Comparison of ENCODE assay signal across 26 cellular contexts in genomic region chr6:15792842-15793241, GRCh38.
"Had no signal": no experiment of that assay in that cellular context is flagged by ENCODE, and none has a peak within 500 bp of the region (broad histone marks: within the 10 kb centered on the region; RNA-seq: fewer than 3 reads in every experiment).

No MANE protein-coding gene starts in this region.

- H3K4me3 ChIP-seq: ascending aorta, breast epithelium, colonic mucosa, dorsolateral prefrontal cortex, stomach, suprapubic skin, tibial nerve had no signal

- H3K9me3 Mint-ChIP-seq: activated naive CD4-positive, alpha-beta T cell treated with anti-CD3 and anti-CD28 coated beads, Interleukin-2, amount 50 U/mL, for 24 hours had no signal

- H3K27ac ChIP-seq: ascending aorta, breast epithelium, colonic mucosa, dorsolateral prefrontal cortex, stomach, suprapubic skin, tibial nerve had no signal

- H3K9me3 ChIP-seq: ascending aorta, breast epithelium, colonic mucosa, suprapubic skin had no signal

- DNase-seq: activated CD4-positive, alpha-beta T cell treated with anti-CD3 and anti-CD28 coated beads, Interleukin-2, amount 10 ng/mL, durations not matched to agents 7 days and 5 days; activated CD8-positive, alpha-beta memory T cell treated with anti-CD3 and anti-CD28 coated beads, Interleukin-2, amount 10 ng/mL, durations not matched to agents 7 days and 5 days; activated CD8-positive, alpha-beta T cell treated with anti-CD3 and anti-CD28 coated beads for 36 hours; activated gamma-delta T cell treated with Interleukin-2 at 50 U/mL for 16 hours; activated T-cell treated with anti-CD3 and anti-CD28 coated beads for 4 hours; colonic mucosa; dorsolateral prefrontal cortex; effector memory CD8-positive, alpha-beta T cell; hypothalamus; left cardiac atrium; nephron progenitor cell; occipital lobe; posterior cingulate gyrus; stimulated activated CD4-positive, alpha-beta T cell treated with anti-CD3 and anti-CD28 coated beads, Interleukin-1b, Interleukin-23, amount 100 ng/mL, for 48 hours; stomach; T-helper 2 cell had no signal

- H3K27me3 ChIP-seq: ascending aorta, breast epithelium, colonic mucosa, dorsolateral prefrontal cortex, stomach, suprapubic skin, tibial nerve had no signal

- H3K4me1 ChIP-seq: breast epithelium, colonic mucosa had no signal

- H3K4me1 Mint-ChIP-seq: activated CD4-positive, alpha-beta T cell treated with anti-CD3 and anti-CD28 coated beads, Interleukin-2, amount 10 ng/mL, durations not matched to agents 7 days and 5 days; activated CD8-positive, alpha-beta memory T cell treated with anti-CD3 and anti-CD28 coated beads, Interleukin-2, amount 10 ng/mL, durations not matched to agents 7 days and 5 days; activated naive CD4-positive, alpha-beta T cell treated with anti-CD3 and anti-CD28 coated beads, Interleukin-2, amount 50 U/mL, for 24 hours; central memory CD8-positive, alpha-beta T cell had no signal

- H3K27me3 Mint-ChIP-seq: activated CD4-positive, alpha-beta T cell treated with anti-CD3 and anti-CD28 coated beads, Interleukin-2, amount 10 ng/mL, durations not matched to agents 7 days and 5 days; activated CD8-positive, alpha-beta memory T cell treated with anti-CD3 and anti-CD28 coated beads, Interleukin-2, amount 10 ng/mL, durations not matched to agents 7 days and 5 days; activated CD8-positive, alpha-beta T cell treated with anti-CD3 and anti-CD28 coated beads for 36 hours; activated naive CD4-positive, alpha-beta T cell treated with anti-CD3 and anti-CD28 coated beads, Interleukin-2, amount 50 U/mL, for 24 hours; central memory CD8-positive, alpha-beta T cell; stimulated activated memory B cell treated with anti-CD40 and anti-IgM and Interleukin-4, amounts not matched to agents 10 μg/mL and 1 μg/mL and 100 μg/mL, for 72 hours had no signal

- H3K36me3 ChIP-seq: ascending aorta, breast epithelium, colonic mucosa, stomach, suprapubic skin, tibial nerve had no signal

- H3K27ac Mint-ChIP-seq: activated CD4-positive, alpha-beta T cell treated with anti-CD3 and anti-CD28 coated beads, Interleukin-2, amount 10 ng/mL, durations not matched to agents 7 days and 5 days; activated CD8-positive, alpha-beta memory T cell treated with anti-CD3 and anti-CD28 coated beads, Interleukin-2, amount 10 ng/mL, durations not matched to agents 7 days and 5 days; activated CD8-positive, alpha-beta T cell treated with anti-CD3 and anti-CD28 coated beads for 36 hours; activated naive CD4-positive, alpha-beta T cell treated with anti-CD3 and anti-CD28 coated beads, Interleukin-2, amount 50 U/mL, for 24 hours; activated T-helper 1 cell treated with anti-CD3 and anti-CD28 coated beads, Interleukin-12 subunit alpha, Interleukin-12 subunit beta, Interleukin-2, Interleukin-4 antibody, amounts not matched to agents 30 ng/mL and 10 ng/mL and 1 ng/mL, durations not matched to agents 14 hours and 24 hours and 36 hours; effector memory CD8-positive, alpha-beta T cell; nephron progenitor cell; stimulated activated memory B cell treated with anti-CD40 and anti-IgM and Interleukin-4, amounts not matched to agents 10 μg/mL and 1 μg/mL and 100 μg/mL, for 72 hours had no signal

- H3K4me3 Mint-ChIP-seq: activated CD4-positive, alpha-beta T cell treated with anti-CD3 and anti-CD28 coated beads, Interleukin-2, amount 10 ng/mL, durations not matched to agents 7 days and 5 days; activated CD8-positive, alpha-beta memory T cell treated with anti-CD3 and anti-CD28 coated beads, Interleukin-2, amount 10 ng/mL, durations not matched to agents 7 days and 5 days; activated CD8-positive, alpha-beta T cell treated with anti-CD3 and anti-CD28 coated beads for 36 hours; activated naive CD4-positive, alpha-beta T cell treated with anti-CD3 and anti-CD28 coated beads, Interleukin-2, amount 50 U/mL, for 24 hours; activated T-helper 1 cell treated with anti-CD3 and anti-CD28 coated beads, Interleukin-12 subunit alpha, Interleukin-12 subunit beta, Interleukin-2, Interleukin-4 antibody, amounts not matched to agents 30 ng/mL and 10 ng/mL and 1 ng/mL, durations not matched to agents 14 hours and 24 hours and 36 hours; central memory CD8-positive, alpha-beta T cell; effector memory CD8-positive, alpha-beta T cell; nephron progenitor cell; stimulated activated memory B cell treated with anti-CD40 and anti-IgM and Interleukin-4, amounts not matched to agents 10 μg/mL and 1 μg/mL and 100 μg/mL, for 72 hours had no signal

- ATAC-seq: activated CD4-positive, CD25-positive, alpha-beta regulatory T cell treated with anti-CD3 and anti-CD28 coated beads, Interleukin-2, amount 50 U/mL, for 24 hours; activated CD8-positive, alpha-beta memory T cell treated with anti-CD3 and anti-CD28 coated beads, Interleukin-2, amount 10 ng/mL, durations not matched to agents 7 days and 5 days; activated CD8-positive, alpha-beta T cell treated with anti-CD3 and anti-CD28 coated beads for 36 hours; effector memory CD8-positive, alpha-beta T cell; esophagus mucosa; stimulated activated memory B cell treated with anti-CD40 and anti-IgM and Interleukin-4, amounts not matched to agents 10 μg/mL and 1 μg/mL and 100 μg/mL, for 72 hours had no signal
